9 cellular contexts compared by ENCODE assay signal in the genomic region with DNA sequence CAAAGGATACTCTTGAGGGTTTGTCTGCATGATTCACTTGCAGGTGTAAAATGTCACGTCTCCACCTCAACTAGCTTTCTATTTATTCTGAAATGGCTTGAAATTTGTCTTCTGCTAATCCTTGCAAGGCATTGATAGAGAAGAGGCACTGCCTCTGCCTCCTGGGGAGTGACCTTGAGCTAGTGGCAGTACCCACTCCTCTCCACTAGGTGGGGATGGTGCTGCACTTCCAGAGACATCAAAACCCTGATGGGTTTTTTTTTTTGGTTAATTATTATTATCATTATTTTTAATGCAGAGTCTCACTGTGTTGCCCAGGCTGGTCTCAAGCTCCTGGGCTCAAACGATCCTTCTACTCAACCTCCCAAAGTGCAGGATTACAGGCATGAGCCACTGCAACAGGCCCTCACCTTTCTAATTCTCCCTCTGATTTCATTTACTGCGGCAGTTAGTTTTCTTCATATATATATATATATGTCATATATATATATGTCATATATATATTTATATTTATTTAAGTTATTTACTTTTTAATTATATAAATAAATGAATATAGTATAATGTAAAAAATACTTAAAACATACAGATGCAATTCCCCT.
DNase-seq lines count a peak whose midpoint lies in the region; ATAC-seq and TF ChIP-seq lines count a peak whose summit lies in the region.
"Had no signal": no experiment of that assay in that cellular context is flagged by ENCODE, and none has a peak within 500 bp of the region (broad histone marks: within the 10 kb centered on the region; RNA-seq: fewer than 3 reads in every experiment).

No MANE protein-coding gene starts in this region.

- H3K4me2 ChIP-seq in neural cell (ENCODE audit: low read length): no peak overlapping the region
- H3K4me2 ChIP-seq: BLaER1 treated with 17β-estradiol and CSF1 and Interleukin-3, amounts not matched to agents 10 nM and 100 nM had no signal

- no peaks in the 10 kb centered on the region for H3K9me2 ChIP-seq in neural cell (ENCODE audit: insufficient read depth, low read length)

- H3K9ac ChIP-seq in neural cell (ENCODE audit: low read length): no peak overlapping the region
- H3K9ac ChIP-seq: BLaER1 treated with 17β-estradiol and CSF1 and Interleukin-3, amounts not matched to agents 10 nM and 100 nM had no signal

- H3K27ac ChIP-seq in esophagus squamous epithelium: no peak overlapping the region
- H3K27ac ChIP-seq in neural cell (ENCODE audit: low read length): no peak overlapping the region
- H3K27ac ChIP-seq in thoracic aorta: no peak overlapping the region
- H3K27ac ChIP-seq: BLaER1 treated with 17β-estradiol and CSF1 and Interleukin-3, amounts not matched to agents 10 nM and 100 nM had no signal

- no peaks in the 10 kb centered on the region for H3F3A ChIP-seq in neural cell (ENCODE audit: insufficient read depth, low read length, poor library complexity, severe bottlenecking)

- H3K4me1 ChIP-seq in esophagus squamous epithelium (peaks cover 0 to 16% (median 0%) of the 10 kb centered on the region in 3 donors), thoracic aorta (ENCODE audit: control insufficient read depth in 1 of 2, low read depth in 2 of 2) (peaks cover 0 to 5% of the 10 kb centered on the region in 2 donors)

- H3K4me3 ChIP-seq in esophagus squamous epithelium: no peak overlapping the region
- no peak overlapping the region for H3K4me3 ChIP-seq in neural cell (ENCODE audit: low read length)
- H3K4me3 ChIP-seq in thoracic aorta: no peak overlapping the region
- H3K4me3 ChIP-seq: BLaER1 treated with 17β-estradiol and CSF1 and Interleukin-3, amounts not matched to agents 10 nM and 100 nM had no signal

- no peak for TF ChIP-seq POLR2A in esophagus squamous epithelium (IDR thresholded peaks at IDR 0.05)

- 31 to 33% methylated on average over 3 of the region's 3 CpGs for WGBS in esophagus squamous epithelium, 2 donors

- H3K36me3 ChIP-seq in esophagus squamous epithelium (no peaks in the 10 kb centered on the region), neural cell (ENCODE audit: insufficient read depth, low read length) (no peaks in the 10 kb centered on the region), thoracic aorta (no peaks in the 10 kb centered on the region)
- H3K36me3 ChIP-seq: BLaER1 treated with 17β-estradiol and CSF1 and Interleukin-3, amounts not matched to agents 10 nM and 100 nM had no signal

- H3K79me2 ChIP-seq in neural cell (replicated peaks; ENCODE audit: insufficient read depth, low read length): no peaks in the 10 kb centered on the region

- no peaks in the 10 kb centered on the region for H4K20me1 ChIP-seq in neural cell (ENCODE audit: insufficient read depth)
- H4K20me1 ChIP-seq: BLaER1 treated with 17β-estradiol and CSF1 and Interleukin-3, amounts not matched to agents 10 nM and 100 nM had no signal

- H3K27me3 ChIP-seq in esophagus squamous epithelium (no peaks in the 10 kb centered on the region), neural cell (ENCODE audit: insufficient read depth, low read depth, low read length) (no peaks in the 10 kb centered on the region), thoracic aorta (replicated peaks; ENCODE audit: insufficient read depth) (no peaks in the 10 kb centered on the region)
- H3K27me3 ChIP-seq: BLaER1 treated with 17β-estradiol and CSF1 and Interleukin-3, amounts not matched to agents 10 nM and 100 nM had no signal

- H3K9me3 ChIP-seq in esophagus squamous epithelium (no peaks in the 10 kb centered on the region), neural cell (ENCODE audit: low read length) (no peaks in the 10 kb centered on the region), thoracic aorta (no peaks in the 10 kb centered on the region)
- H3K9me3 ChIP-seq: BLaER1 treated with 17β-estradiol and CSF1 and Interleukin-3, amounts not matched to agents 10 nM and 100 nM had no signal

- intact Hi-C loops in esophagus squamous epithelium (cut with DNase I): loop anchor here (2.0 kb wide), 1 partner anchor 123 kb away; no protein-coding TSS in a partner anchor

- H2AFZ ChIP-seq in neural cell (ENCODE audit: low read depth, low read length): no peak overlapping the region

- peak; percentile 88 for TF ChIP-seq RAD21 in neural cell (conservative IDR thresholded peaks at IDR 0.05)

- TF ChIP-seq EP300 in neural cell (conservative IDR thresholded peaks at IDR 0.05; ENCODE audit: poor library complexity, severe bottlenecking): no peak

- DNase-seq in NCI-H1105 treated with DMSO at 0.1 percent for 48 hours (lab: John Stamatoyannopoulos, UW) (peak; percentile 24), NCI-H1105 (lab: John Stamatoyannopoulos, UW) (no peak), NOMO-1 treated with DMSO at 0.1 percent for 48 hours (lab: John Stamatoyannopoulos, UW; ENCODE audit: unreplicated experiment) (peak; percentile 35), activated T-cell treated with anti-CD3 and anti-CD28 coated beads for 24 hours (ENCODE audit: low read depth) (peak; percentile 40), esophagus squamous epithelium (lab: John Stamatoyannopoulos, UW) (no peak), thoracic aorta (ENCODE audit: low spot score) (no peak)

- ATAC-seq in HG02798 (IDR thresholded peaks at IDR 0.05; ENCODE audit: poor library complexity, unreplicated experiment): peak; percentile 58
- no peak for ATAC-seq in thoracic aorta (ENCODE audit: insufficient number of reproducible peaks, low FRiP score, low read depth)

- TF ChIP-seq CTCF in esophagus squamous epithelium (IDR thresholded peaks at IDR 0.05) (peak; percentile 72 to 94 (median 81)), neural cell (IDR thresholded peaks at IDR 0.05; ENCODE audit: poor library complexity, severe bottlenecking) (peak; percentile 91), thoracic aorta (IDR thresholded peaks at IDR 0.05) (peak; percentile 93)

TF ChIP-seq in neural cell, 6 proteins besides CTCF, POLR2A, EP300 and RAD21:
- TF ChIP-seq TAF1 (IDR thresholded peaks at IDR 0.05; ENCODE audit: low read depth) (no peak), SMC3 (conservative IDR thresholded peaks at IDR 0.05; ENCODE audit: poor library complexity) (peak; percentile 93)
TF ChIP-seq in neural cell: peak in this region for 1.

Comparison
In these comparisons a context has a peak if more than half of its experiments do, and no peak if none do; other contexts are left out.
1. DNase-seq: peak in NCI-H1105 treated with DMSO at 0.1 percent for 48 hours (single experiment), NOMO-1 treated with DMSO at 0.1 percent for 48 hours (single experiment) and activated T-cell treated with anti-CD3 and anti-CD28 coated beads for 24 hours (single experiment); none in NCI-H1105 (single experiment), esophagus squamous epithelium (single experiment) and thoracic aorta (single experiment).
2. Peak in every context shown above with its lines, with median percentiles within 50 percentile points of each other: CTCF ChIP-seq.